ENCODE assay signal across 14 cellular contexts in genomic region chr10:122348512-122348911, GRCh38. TPM values are rescaled to one million over a fixed set of nuclear protein-coding genes. Genes with fewer than 3 reads are reported as not detected.
DNase-seq lines count a peak whose midpoint lies in the region; ATAC-seq and TF ChIP-seq lines count a peak whose summit lies in the region.
"Had no signal": no experiment of that assay in that cellular context is flagged by ENCODE, and none has a peak within 500 bp of the region (broad histone marks: within the 10 kb centered on the region; RNA-seq: fewer than 3 reads in every experiment).

No MANE protein-coding gene starts in this region.

- TF ChIP-seq CTCF in RWPE2 (IDR thresholded peaks at IDR 0.05; ENCODE audit: poor library complexity, severe bottlenecking) (no peak), chondrocyte (IDR thresholded peaks at IDR 0.05) (no peak)

- H3K9me3 ChIP-seq in RWPE2 (ENCODE audit: severe bottlenecking) = no peaks in the 10 kb centered on the region

- POLR2A ChIA-PET in activated CD4-positive, alpha-beta T cell treated with anti-CD3 and anti-CD28 coated beads for 36 hours (lab: Charles Lee) = no interaction called here

- H3K27me3 ChIP-seq in RWPE2 (ENCODE audit: insufficient read depth, poor library complexity, severe bottlenecking) = no peaks in the 10 kb centered on the region

- ATAC-seq in RWPE2 (ENCODE audit: low read depth) = 0 out of 3 replicates have a peak, but pooled peaks have one; percentile 45
- peak; percentile 98 for ATAC-seq in memory B cell (ENCODE audit: low read depth)
- ATAC-seq in HG03025 (IDR thresholded peaks at IDR 0.05; ENCODE audit: low FRiP score, unreplicated experiment) = no peak
- ATAC-seq in activated CD4-positive, alpha-beta T cell treated with anti-CD3 and anti-CD28 coated beads for 36 hours = no peak
- ATAC-seq: naive thymus-derived CD4-positive, alpha-beta T cell had no signal

- H3K4me3 ChIP-seq in RWPE2 (ENCODE audit: severe bottlenecking) = no peak overlapping the region

- H3K4me3 Mint-ChIP-seq in memory B cell = no peak overlapping the region
- H3K4me3 Mint-ChIP-seq in chondrocyte (ENCODE audit: unreplicated experiment) = no peak overlapping the region
- H3K4me3 Mint-ChIP-seq in activated CD4-positive, alpha-beta T cell treated with anti-CD3 and anti-CD28 coated beads for 36 hours = no peak overlapping the region
- H3K4me3 Mint-ChIP-seq: immature natural killer cell; naive thymus-derived CD4-positive, alpha-beta T cell had no signal

- H3K4me1 Mint-ChIP-seq in memory B cell (peaks cover 7% of the 10 kb centered on the region), chondrocyte (ENCODE audit: low read depth) (peaks cover 7% of the 10 kb centered on the region)
- peaks cover 5% of the 10 kb centered on the region for H3K4me1 Mint-ChIP-seq in activated CD4-positive, alpha-beta T cell treated with anti-CD3 and anti-CD28 coated beads for 36 hours
- H3K4me1 Mint-ChIP-seq: immature natural killer cell had no signal

- intact Hi-C loops in activated CD4-positive, alpha-beta T cell treated with anti-CD3 and anti-CD28 coated beads for 36 hours (cut with DNase I, micrococcal nuclease) = no loop called here

- H3K27ac Mint-ChIP-seq in memory B cell = no peak overlapping the region
- H3K27ac Mint-ChIP-seq in chondrocyte (ENCODE audit: unreplicated experiment) = no peak overlapping the region
- no peak overlapping the region for H3K27ac Mint-ChIP-seq in activated CD4-positive, alpha-beta T cell treated with anti-CD3 and anti-CD28 coated beads for 36 hours
- H3K27ac Mint-ChIP-seq: immature natural killer cell had no signal

- peak; percentile 34 for DNase-seq in COLO668 (lab: John Stamatoyannopoulos, UW; ENCODE audit: unreplicated experiment)
- DNase-seq in KBM-7 = peak; percentile 32
- DNase-seq in RWPE2 (ENCODE audit: low spot score) = no peak
- no peak for DNase-seq in memory B cell (ENCODE audit: low spot score in 2 of 2)
- no peak for DNase-seq in chondrocyte (ENCODE audit: low spot score)
- no peak for DNase-seq in activated gamma-delta T cell treated with Interleukin-2 at 50 U/mL for 16 hours
- no peak for DNase-seq in activated CD4-positive, alpha-beta T cell treated with anti-CD3 and anti-CD28 coated beads for 36 hours
- DNase-seq: activated CD4-positive, alpha-beta T cell treated with anti-CD3 and anti-CD28 coated beads, Interleukin-2, amount 50 U/mL, for 48 hours; activated naive CD4-positive, alpha-beta T cell treated with Interleukin-2 at 50 U/mL for 16 hours; GDM1; immature natural killer cell; naive thymus-derived CD4-positive, alpha-beta T cell; stimulated activated CD4-positive, alpha-beta T cell treated with anti-CD3 and anti-CD28 coated beads, Interleukin-12 subunit alpha, Interleukin-12 subunit beta, amount 100 ng/mL, for 4 hours had no signal

- no peaks in the 10 kb centered on the region for H3K4me1 ChIP-seq in RWPE2 (ENCODE audit: insufficient read depth, poor library complexity, severe bottlenecking)

- CTCF ChIA-PET in activated CD4-positive, alpha-beta T cell treated with anti-CD3 and anti-CD28 coated beads for 36 hours (lab: Charles Lee) = no interaction called here

- in situ Hi-C loops in KBM-7 (cut with MboI; ENCODE audit: low pct_unique_long_range_greater_than_20kb, low sequenced_read_pairs) = no loop called here

- H3K36me3 Mint-ChIP-seq in memory B cell (no peaks in the 10 kb centered on the region), chondrocyte (ENCODE audit: low read depth) (no peaks in the 10 kb centered on the region)
- no peaks in the 10 kb centered on the region for H3K36me3 Mint-ChIP-seq in activated CD4-positive, alpha-beta T cell treated with anti-CD3 and anti-CD28 coated beads for 36 hours (ENCODE audit: low read depth)
- H3K36me3 Mint-ChIP-seq: immature natural killer cell had no signal

- H3K27me3 Mint-ChIP-seq in memory B cell (peaks cover 6% of the 10 kb centered on the region), chondrocyte (ENCODE audit: low read depth) (no peaks in the 10 kb centered on the region)
- no peaks in the 10 kb centered on the region for H3K27me3 Mint-ChIP-seq in activated CD4-positive, alpha-beta T cell treated with anti-CD3 and anti-CD28 coated beads for 36 hours

- no peak overlapping the region for H3K27ac ChIP-seq in RWPE2 (ENCODE audit: poor library complexity, severe bottlenecking)

- H3K9me3 Mint-ChIP-seq in memory B cell (no peaks in the 10 kb centered on the region), chondrocyte (ENCODE audit: low read depth) (peaks cover 2% of the 10 kb centered on the region)
- H3K9me3 Mint-ChIP-seq in activated CD4-positive, alpha-beta T cell treated with anti-CD3 and anti-CD28 coated beads for 36 hours (ENCODE audit: low read depth) = no peaks in the 10 kb centered on the region
- H3K9me3 Mint-ChIP-seq: immature natural killer cell had no signal

- no peaks in the 10 kb centered on the region for H3K36me3 ChIP-seq in RWPE2 (ENCODE audit: low read depth)

RNA-seq across cellular contexts. Expression of gene PLEKHA1, which starts 26.0 kb away (rescaled TPM):
- total RNA-seq in chondrocyte = 63.7 to 69.8 TPM (median 64.5 TPM) in 3 replicates
- total RNA-seq in activated CD4-positive, alpha-beta T cell treated with anti-CD3 and anti-CD28 coated beads for 36 hours = 10 to 100 TPM in 1 of 2 experiments, 1 to 10 TPM in 1; 7.7 to 11.7 TPM

Comparison
In these comparisons a context has a peak if more than half of its experiments do, and no peak if none do; other contexts are left out.
1. DNase-seq: peak in COLO668 (single experiment) and KBM-7 (single experiment); none in RWPE2 (single experiment), memory B cell (0 of 2), chondrocyte (single experiment), activated gamma-delta T cell treated with Interleukin-2 at 50 U/mL for 16 hours (single experiment) and activated CD4-positive, alpha-beta T cell treated with anti-CD3 and anti-CD28 coated beads for 36 hours (single experiment).
2. ATAC-seq: peak in RWPE2 (single experiment) and memory B cell (single experiment); none in HG03025 (single experiment) and activated CD4-positive, alpha-beta T cell treated with anti-CD3 and anti-CD28 coated beads for 36 hours (single experiment).